ENCODE assay signal across 1 cellular context in the genomic region with DNA sequence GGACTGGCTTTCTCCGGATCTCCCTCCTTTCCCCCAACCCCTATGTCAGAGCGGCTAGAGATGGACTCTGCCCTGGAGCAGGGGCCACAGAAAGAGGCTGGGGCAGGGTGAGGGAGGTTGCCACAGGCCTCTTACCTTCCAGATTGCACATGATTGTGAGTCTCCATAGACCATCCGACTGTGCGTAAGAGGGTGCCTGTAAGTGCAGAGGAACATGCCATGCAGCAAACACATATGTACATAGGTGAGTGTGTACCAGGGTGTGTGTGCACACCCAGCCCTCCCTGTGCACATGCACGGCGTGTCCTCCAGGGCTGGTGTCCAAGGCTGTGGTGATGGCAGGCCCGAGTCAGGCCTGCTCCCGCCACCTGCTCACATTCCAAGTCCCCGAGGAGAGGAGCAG.
A peak's percentile ranks its signal among the peaks of the same experiment; 100 is the strongest.
TF ChIP-seq lines count a peak whose summit lies in the region.

No MANE protein-coding gene starts in this region.

TF ChIP-seq in HepG2, 621 proteins besides CTCF, POLR2A, EP300 and RAD21 (continued from another document and continues in another):
- TF ChIP-seq, protein P1, sequence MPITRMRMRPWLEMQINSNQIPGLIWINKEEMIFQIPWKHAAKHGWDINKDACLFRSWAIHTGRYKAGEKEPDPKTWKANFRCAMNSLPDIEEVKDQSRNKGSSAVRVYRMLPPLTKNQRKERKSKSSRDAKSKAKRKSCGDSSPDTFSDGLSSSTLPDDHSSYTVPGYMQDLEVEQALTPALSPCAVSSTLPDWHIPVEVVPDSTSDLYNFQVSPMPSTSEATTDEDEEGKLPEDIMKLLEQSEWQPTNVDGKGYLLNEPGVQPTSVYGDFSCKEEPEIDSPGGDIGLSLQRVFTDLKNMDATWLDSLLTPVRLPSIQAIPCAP (CRISPR knock-in tag; IDR thresholded peaks at IDR 0.05; ENCODE audit: low read depth) = no peak
- TF ChIP-seq HDAC1 (CRISPR knock-in tag; IDR thresholded peaks at IDR 0.05) (no peak; the same call in 1 of the 2 replicates), EHMT2 (IDR thresholded peaks at IDR 0.05; ENCODE audit: borderline replicate concordance, low read depth, low read length) (no peak), ZNF652 (CRISPR knock-in tag; IDR thresholded peaks at IDR 0.05; ENCODE audit: borderline replicate concordance, low read depth) (no peak), TOPORS (CRISPR knock-in tag; IDR thresholded peaks at IDR 0.05) (no peak), ZZZ3 (CRISPR knock-in tag; IDR thresholded peaks at IDR 0.05; ENCODE audit: borderline replicate concordance) (no peak), ZNF441 (CRISPR knock-in tag; IDR thresholded peaks at IDR 0.05; ENCODE audit: borderline replicate concordance) (no peak; the same call in 1 of the 2 replicates), STAT5B (CRISPR knock-in tag; IDR thresholded peaks at IDR 0.05) (no peak), RFX5 (IDR thresholded peaks at IDR 0.05; ENCODE audit: low read depth, low read length) (no peak), ZNF33A (CRISPR knock-in tag; IDR thresholded peaks at IDR 0.05; ENCODE audit: borderline replicate concordance) (no peak), HNRNPH1 (optimal IDR thresholded peaks at IDR 0.05; ENCODE audit: low read depth, low read length) (no peak), ZEB1 (IDR thresholded peaks at IDR 0.05; ENCODE audit: insufficient replicate concordance, low read depth) (no peak), KDM1A (CRISPR knock-in tag; IDR thresholded peaks at IDR 0.05) (no peak), SNRNP70 (IDR thresholded peaks at IDR 0.05; ENCODE audit: low read depth, low read length) (no peak), ZNF335 (CRISPR knock-in tag; IDR thresholded peaks at IDR 0.05) (no peak), ZNF234 (CRISPR knock-in tag; conservative IDR thresholded peaks at IDR 0.05) (no peak), TAF15 (IDR thresholded peaks at IDR 0.05; ENCODE audit: low read depth, low read length, poor library complexity, severe bottlenecking) (no peak), CCAR2 (optimal IDR thresholded peaks at IDR 0.05; ENCODE audit: low read depth, low read length) (no peak), POGZ (CRISPR knock-in tag; IDR thresholded peaks at IDR 0.05) (no peak), NFYC (CRISPR knock-in tag; IDR thresholded peaks at IDR 0.05) (no peak), WIZ (CRISPR knock-in tag; IDR thresholded peaks at IDR 0.05) (no peak), MED13 (CRISPR knock-in tag; IDR thresholded peaks at IDR 0.05) (no peak), HMG20B (CRISPR knock-in tag; conservative IDR thresholded peaks at IDR 0.05) (no peak), MTA3 (CRISPR knock-in tag; IDR thresholded peaks at IDR 0.05) (no peak), HES4 (CRISPR knock-in tag; IDR thresholded peaks at IDR 0.05; ENCODE audit: borderline replicate concordance) (no peak), ELF1 (CRISPR knock-in tag; IDR thresholded peaks at IDR 0.05) (no peak), REL (CRISPR knock-in tag; conservative IDR thresholded peaks at IDR 0.05) (no peak), KDM5B (CRISPR knock-in tag; IDR thresholded peaks at IDR 0.05; ENCODE audit: borderline replicate concordance) (no peak), ZNF431 (CRISPR knock-in tag; IDR thresholded peaks at IDR 0.05; ENCODE audit: borderline replicate concordance, low read depth) (peak; percentile 56; the same call in 1 of the 2 replicates), ZNF737 (CRISPR knock-in tag; IDR thresholded peaks at IDR 0.05; ENCODE audit: borderline replicate concordance) (no peak), ZNF44 (CRISPR knock-in tag; IDR thresholded peaks at IDR 0.05) (no peak), SCMH1 (CRISPR knock-in tag; IDR thresholded peaks at IDR 0.05; ENCODE audit: borderline replicate concordance) (no peak), KLF15 (CRISPR knock-in tag; IDR thresholded peaks at IDR 0.05; ENCODE audit: borderline replicate concordance) (no peak), CHCHD3 (CRISPR knock-in tag; IDR thresholded peaks at IDR 0.05) (no peak)
- TF ChIP-seq, protein P2, sequence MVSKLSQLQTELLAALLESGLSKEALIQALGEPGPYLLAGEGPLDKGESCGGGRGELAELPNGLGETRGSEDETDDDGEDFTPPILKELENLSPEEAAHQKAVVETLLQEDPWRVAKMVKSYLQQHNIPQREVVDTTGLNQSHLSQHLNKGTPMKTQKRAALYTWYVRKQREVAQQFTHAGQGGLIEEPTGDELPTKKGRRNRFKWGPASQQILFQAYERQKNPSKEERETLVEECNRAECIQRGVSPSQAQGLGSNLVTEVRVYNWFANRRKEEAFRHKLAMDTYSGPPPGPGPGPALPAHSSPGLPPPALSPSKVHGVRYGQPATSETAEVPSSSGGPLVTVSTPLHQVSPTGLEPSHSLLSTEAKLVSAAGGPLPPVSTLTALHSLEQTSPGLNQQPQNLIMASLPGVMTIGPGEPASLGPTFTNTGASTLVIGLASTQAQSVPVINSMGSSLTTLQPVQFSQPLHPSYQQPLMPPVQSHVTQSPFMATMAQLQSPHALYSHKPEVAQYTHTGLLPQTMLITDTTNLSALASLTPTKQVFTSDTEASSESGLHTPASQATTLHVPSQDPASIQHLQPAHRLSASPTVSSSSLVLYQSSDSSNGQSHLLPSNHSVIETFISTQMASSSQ (IDR thresholded peaks at IDR 0.05; ENCODE audit: low read depth) = no peak
- TF ChIP-seq, protein P2 (CRISPR knock-in tag; IDR thresholded peaks at IDR 0.05; ENCODE audit: borderline replicate concordance) = no peak; the same call in 1 of the 2 replicates
- TF ChIP-seq, protein P3, sequence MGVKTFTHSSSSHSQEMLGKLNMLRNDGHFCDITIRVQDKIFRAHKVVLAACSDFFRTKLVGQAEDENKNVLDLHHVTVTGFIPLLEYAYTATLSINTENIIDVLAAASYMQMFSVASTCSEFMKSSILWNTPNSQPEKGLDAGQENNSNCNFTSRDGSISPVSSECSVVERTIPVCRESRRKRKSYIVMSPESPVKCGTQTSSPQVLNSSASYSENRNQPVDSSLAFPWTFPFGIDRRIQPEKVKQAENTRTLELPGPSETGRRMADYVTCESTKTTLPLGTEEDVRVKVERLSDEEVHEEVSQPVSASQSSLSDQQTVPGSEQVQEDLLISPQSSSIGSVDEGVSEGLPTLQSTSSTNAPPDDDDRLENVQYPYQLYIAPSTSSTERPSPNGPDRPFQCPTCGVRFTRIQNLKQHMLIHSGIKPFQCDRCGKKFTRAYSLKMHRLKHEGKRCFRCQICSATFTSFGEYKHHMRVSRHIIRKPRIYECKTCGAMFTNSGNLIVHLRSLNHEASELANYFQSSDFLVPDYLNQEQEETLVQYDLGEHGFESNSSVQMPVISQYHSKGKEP (CRISPR knock-in tag; IDR thresholded peaks at IDR 0.05) = no peak
- TF ChIP-seq, protein P4, sequence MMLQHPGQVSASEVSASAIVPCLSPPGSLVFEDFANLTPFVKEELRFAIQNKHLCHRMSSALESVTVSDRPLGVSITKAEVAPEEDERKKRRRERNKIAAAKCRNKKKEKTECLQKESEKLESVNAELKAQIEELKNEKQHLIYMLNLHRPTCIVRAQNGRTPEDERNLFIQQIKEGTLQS (CRISPR knock-in tag; IDR thresholded peaks at IDR 0.05) = no peak
- TF ChIP-seq, protein P5, sequence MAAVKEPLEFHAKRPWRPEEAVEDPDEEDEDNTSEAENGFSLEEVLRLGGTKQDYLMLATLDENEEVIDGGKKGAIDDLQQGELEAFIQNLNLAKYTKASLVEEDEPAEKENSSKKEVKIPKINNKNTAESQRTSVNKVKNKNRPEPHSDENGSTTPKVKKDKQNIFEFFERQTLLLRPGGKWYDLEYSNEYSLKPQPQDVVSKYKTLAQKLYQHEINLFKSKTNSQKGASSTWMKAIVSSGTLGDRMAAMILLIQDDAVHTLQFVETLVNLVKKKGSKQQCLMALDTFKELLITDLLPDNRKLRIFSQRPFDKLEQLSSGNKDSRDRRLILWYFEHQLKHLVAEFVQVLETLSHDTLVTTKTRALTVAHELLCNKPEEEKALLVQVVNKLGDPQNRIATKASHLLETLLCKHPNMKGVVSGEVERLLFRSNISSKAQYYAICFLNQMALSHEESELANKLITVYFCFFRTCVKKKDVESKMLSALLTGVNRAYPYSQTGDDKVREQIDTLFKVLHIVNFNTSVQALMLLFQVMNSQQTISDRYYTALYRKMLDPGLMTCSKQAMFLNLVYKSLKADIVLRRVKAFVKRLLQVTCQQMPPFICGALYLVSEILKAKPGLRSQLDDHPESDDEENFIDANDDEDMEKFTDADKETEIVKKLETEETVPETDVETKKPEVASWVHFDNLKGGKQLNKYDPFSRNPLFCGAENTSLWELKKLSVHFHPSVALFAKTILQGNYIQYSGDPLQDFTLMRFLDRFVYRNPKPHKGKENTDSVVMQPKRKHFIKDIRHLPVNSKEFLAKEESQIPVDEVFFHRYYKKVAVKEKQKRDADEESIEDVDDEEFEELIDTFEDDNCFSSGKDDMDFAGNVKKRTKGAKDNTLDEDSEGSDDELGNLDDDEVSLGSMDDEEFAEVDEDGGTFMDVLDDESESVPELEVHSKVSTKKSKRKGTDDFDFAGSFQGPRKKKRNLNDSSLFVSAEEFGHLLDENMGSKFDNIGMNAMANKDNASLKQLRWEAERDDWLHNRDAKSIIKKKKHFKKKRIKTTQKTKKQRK (IDR thresholded peaks at IDR 0.05; ENCODE audit: low read length) = no peak
- TF ChIP-seq, protein P6, sequence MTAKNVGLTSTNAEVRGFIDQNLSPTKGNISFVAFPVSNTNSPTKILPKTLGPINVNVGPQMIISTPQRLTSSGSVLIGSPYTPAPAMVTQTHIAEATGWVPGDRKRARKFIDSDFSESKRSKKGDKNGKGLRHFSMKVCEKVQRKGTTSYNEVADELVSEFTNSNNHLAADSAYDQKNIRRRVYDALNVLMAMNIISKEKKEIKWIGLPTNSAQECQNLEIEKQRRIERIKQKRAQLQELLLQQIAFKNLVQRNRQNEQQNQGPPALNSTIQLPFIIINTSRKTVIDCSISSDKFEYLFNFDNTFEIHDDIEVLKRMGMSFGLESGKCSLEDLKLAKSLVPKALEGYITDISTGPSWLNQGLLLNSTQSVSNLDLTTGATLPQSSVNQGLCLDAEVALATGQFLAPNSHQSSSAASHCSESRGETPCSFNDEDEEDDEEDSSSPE (CRISPR knock-in tag; IDR thresholded peaks at IDR 0.05) = no peak; the same call in 1 of the 2 replicates
- TF ChIP-seq, protein P7, sequence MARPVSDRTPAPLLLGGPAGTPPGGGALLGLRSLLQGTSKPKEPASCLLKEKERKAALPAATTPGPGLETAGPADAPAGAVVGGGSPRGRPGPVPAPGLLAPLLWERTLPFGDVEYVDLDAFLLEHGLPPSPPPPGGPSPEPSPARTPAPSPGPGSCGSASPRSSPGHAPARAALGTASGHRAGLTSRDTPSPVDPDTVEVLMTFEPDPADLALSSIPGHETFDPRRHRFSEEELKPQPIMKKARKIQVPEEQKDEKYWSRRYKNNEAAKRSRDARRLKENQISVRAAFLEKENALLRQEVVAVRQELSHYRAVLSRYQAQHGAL (CRISPR knock-in tag; IDR thresholded peaks at IDR 0.05; ENCODE audit: not compliant biosample characterization) = no peak
- TF ChIP-seq, protein P8, sequence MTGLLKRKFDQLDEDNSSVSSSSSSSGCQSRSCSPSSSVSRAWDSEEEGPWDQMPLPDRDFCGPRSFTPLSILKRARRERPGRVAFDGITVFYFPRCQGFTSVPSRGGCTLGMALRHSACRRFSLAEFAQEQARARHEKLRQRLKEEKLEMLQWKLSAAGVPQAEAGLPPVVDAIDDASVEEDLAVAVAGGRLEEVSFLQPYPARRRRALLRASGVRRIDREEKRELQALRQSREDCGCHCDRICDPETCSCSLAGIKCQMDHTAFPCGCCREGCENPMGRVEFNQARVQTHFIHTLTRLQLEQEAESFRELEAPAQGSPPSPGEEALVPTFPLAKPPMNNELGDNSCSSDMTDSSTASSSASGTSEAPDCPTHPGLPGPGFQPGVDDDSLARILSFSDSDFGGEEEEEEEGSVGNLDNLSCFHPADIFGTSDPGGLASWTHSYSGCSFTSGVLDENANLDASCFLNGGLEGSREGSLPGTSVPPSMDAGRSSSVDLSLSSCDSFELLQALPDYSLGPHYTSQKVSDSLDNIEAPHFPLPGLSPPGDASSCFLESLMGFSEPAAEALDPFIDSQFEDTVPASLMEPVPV (CRISPR knock-in tag; IDR thresholded peaks at IDR 0.05) = no peak
- TF ChIP-seq, protein P9, sequence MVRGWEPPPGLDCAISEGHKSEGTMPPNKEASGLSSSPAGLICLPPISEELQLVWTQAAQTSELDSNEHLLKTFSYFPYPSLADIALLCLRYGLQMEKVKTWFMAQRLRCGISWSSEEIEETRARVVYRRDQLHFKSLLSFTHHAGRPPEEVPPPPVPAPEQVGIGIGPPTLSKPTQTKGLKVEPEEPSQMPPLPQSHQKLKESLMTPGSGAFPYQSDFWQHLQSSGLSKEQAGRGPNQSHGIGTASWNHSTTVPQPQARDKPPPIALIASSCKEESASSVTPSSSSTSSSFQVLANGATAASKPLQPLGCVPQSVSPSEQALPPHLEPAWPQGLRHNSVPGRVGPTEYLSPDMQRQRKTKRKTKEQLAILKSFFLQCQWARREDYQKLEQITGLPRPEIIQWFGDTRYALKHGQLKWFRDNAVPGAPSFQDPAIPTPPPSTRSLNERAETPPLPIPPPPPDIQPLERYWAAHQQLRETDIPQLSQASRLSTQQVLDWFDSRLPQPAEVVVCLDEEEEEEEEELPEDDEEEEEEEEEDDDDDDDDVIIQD (CRISPR knock-in tag; IDR thresholded peaks at IDR 0.05; ENCODE audit: low read depth) = 0 out of 2 replicates have a peak, but pooled peaks have one; percentile 23
- TF ChIP-seq, protein P10, sequence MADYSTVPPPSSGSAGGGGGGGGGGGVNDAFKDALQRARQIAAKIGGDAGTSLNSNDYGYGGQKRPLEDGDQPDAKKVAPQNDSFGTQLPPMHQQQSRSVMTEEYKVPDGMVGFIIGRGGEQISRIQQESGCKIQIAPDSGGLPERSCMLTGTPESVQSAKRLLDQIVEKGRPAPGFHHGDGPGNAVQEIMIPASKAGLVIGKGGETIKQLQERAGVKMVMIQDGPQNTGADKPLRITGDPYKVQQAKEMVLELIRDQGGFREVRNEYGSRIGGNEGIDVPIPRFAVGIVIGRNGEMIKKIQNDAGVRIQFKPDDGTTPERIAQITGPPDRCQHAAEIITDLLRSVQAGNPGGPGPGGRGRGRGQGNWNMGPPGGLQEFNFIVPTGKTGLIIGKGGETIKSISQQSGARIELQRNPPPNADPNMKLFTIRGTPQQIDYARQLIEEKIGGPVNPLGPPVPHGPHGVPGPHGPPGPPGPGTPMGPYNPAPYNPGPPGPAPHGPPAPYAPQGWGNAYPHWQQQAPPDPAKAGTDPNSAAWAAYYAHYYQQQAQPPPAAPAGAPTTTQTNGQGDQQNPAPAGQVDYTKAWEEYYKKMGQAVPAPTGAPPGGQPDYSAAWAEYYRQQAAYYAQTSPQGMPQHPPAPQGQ (CRISPR knock-in tag; IDR thresholded peaks at IDR 0.05; ENCODE audit: borderline replicate concordance) = no peak
